Comparison of ENCODE assay signal across 12 cellular contexts in genomic region chr9:35717132-35717870, GRCh38. TPM values are rescaled to one million over a fixed set of nuclear protein-coding genes. Genes with fewer than 3 reads are reported as not detected.
DNase-seq lines count a peak whose midpoint lies in the region; ATAC-seq, FAIRE-seq and TF ChIP-seq lines count a peak whose summit lies in the region.
"Had no signal": no experiment of that assay in that cellular context is flagged by ENCODE, and none has a peak within 500 bp of the region (broad histone marks: within the 10 kb centered on the region; RNA-seq: fewer than 3 reads in every experiment).

No MANE protein-coding gene starts in this region.

- H3K4me3 ChIP-seq in GM12878 (no peak overlapping the region), esophagus muscularis mucosa (no peak overlapping the region), osteoblast (ENCODE audit: insufficient read depth, low read length) (no peak overlapping the region), aorta (ENCODE audit: low read length in 2 of 2) (no peak overlapping the region)
- H3K4me3 ChIP-seq: BLaER1 treated with 17β-estradiol and CSF1 and Interleukin-3, amounts not matched to agents 10 nM and 100 nM had no signal

- no peaks in the 10 kb centered on the region for H3K79me2 ChIP-seq in GM12878 (ENCODE audit: control insufficient read depth, insufficient read depth, low read length)
- peaks cover 68% of the 10 kb centered on the region for H3K79me2 ChIP-seq in osteoblast (ENCODE audit: insufficient read depth, low read length)

- intact Hi-C loops in GM12878 (cut with micrococcal nuclease; ENCODE audit: unreplicated experiment) (no loop called here), esophagus muscularis mucosa (cut with DNase I) (no loop called here), aorta (cut with DNase I) (no loop called here)

- TF ChIP-seq EP300 in GM12878 (IDR thresholded peaks at IDR 0.05; ENCODE audit: borderline replicate concordance in 1 of 2, control insufficient read depth in 1 of 2, low read depth in 2 of 2, low read length in 2 of 2) (no peak), esophagus muscularis mucosa (IDR thresholded peaks at IDR 0.05) (no peak)

- BruUV-seq in GM12878 (replicated peaks; lab: Mats Ljungman, UMichigan): TSS peak; percentile 13

- WGBS in GM12878 (ENCODE audit: insufficient coverage, insufficient replicate concordance, low lambda C conversion rate, missing lambda C conversion rate): 92% methylated on average over 14 of the region's 14 CpGs
- WGBS in esophagus muscularis mucosa: 86% methylated on average over 14 of the region's 14 CpGs
- 75 to 78% methylated on average over 14 of the region's 14 CpGs for WGBS in aorta, 2 donors

- SMC1A ChIA-PET in GM12878 (lab: Charles Lee; ENCODE audit: uncharacterized antibody, unreplicated experiment): interaction anchor here (0.8 to 1.2 kb wide), 2 partner anchors 13 to 56 kb away, joined by 3 read pairs; no protein-coding TSS in a partner anchor

- ATAC-seq in GM12878: no peak
- ATAC-seq in aorta (ENCODE audit: low FRiP score): no peak
- ATAC-seq in HG02981 (IDR thresholded peaks at IDR 0.05; ENCODE audit: unreplicated experiment): no peak
- ATAC-seq in foreskin keratinocyte: no peak
- ATAC-seq in GM19463 (IDR thresholded peaks at IDR 0.05; ENCODE audit: unreplicated experiment): no peak
- ATAC-seq: PC-3 had no signal

- H2AFZ ChIP-seq in GM12878 (ENCODE audit: control insufficient read depth, low read depth, low read length) (no peak overlapping the region), osteoblast (ENCODE audit: low read length) (no peak overlapping the region)

- H3K4me1 ChIP-seq in GM12878 (ENCODE audit: control insufficient read depth, insufficient read depth, low read length) (peaks cover 8% of the 10 kb centered on the region), esophagus muscularis mucosa (peaks cover 0 to 37% (median 26%) of the 10 kb centered on the region in 4 donors), osteoblast (ENCODE audit: insufficient read depth, low read length) (no peaks in the 10 kb centered on the region), aorta (ENCODE audit: control insufficient read depth in 1 of 2, insufficient read depth in 2 of 2, low read length in 2 of 2) (no peaks in the 10 kb centered on the region), foreskin keratinocyte (no peaks in the 10 kb centered on the region)

- H3K4me2 ChIP-seq in GM12878 (ENCODE audit: control insufficient read depth, insufficient read depth) (no peak overlapping the region), osteoblast (ENCODE audit: insufficient read depth, low read length) (no peak overlapping the region)

- no peak for TF ChIP-seq CTCF in GM12878 (IDR thresholded peaks at IDR 0.05 in 2 of 3, conservative IDR thresholded peaks at IDR 0.05 in 1 of 3; ENCODE audit: control insufficient read depth in 2 of 3, extremely low read depth in 1 of 3, insufficient read depth in 1 of 3, low read depth in 3 of 3, low read length in 3 of 3)
- TF ChIP-seq CTCF in esophagus muscularis mucosa (IDR thresholded peaks at IDR 0.05): no peak
- no peak for TF ChIP-seq CTCF in osteoblast (IDR thresholded peaks at IDR 0.05; ENCODE audit: extremely low read depth, low read depth, low read length)
- no peak for TF ChIP-seq CTCF in foreskin keratinocyte (conservative IDR thresholded peaks at IDR 0.05)

- CTCF ChIA-PET in GM12878 (lab: Yijun Ruan, JAX): interaction anchor here (1.1 to 6.9 kb wide), 4 partner anchors 10 to 21 kb away, joined by 3 to 41 read pairs (median 10); partner anchors contain the start of genes CREB3 and TLN1

- RAD21 ChIA-PET in GM12878 (lab: Charles Lee; ENCODE audit: unreplicated experiment): interaction anchor here (1.4 to 2.0 kb wide), 2 partner anchors 11 to 21 kb away, joined by 5 read pairs; no protein-coding TSS in a partner anchor

- H4K20me1 ChIP-seq in GM12878 (ENCODE audit: control insufficient read depth, insufficient read depth) (no peaks in the 10 kb centered on the region), osteoblast (ENCODE audit: insufficient read depth, low read length) (peaks cover 48% of the 10 kb centered on the region)

- H3K9me3 ChIP-seq in GM12878 (replicated peaks; ENCODE audit: control insufficient read depth, insufficient read depth, low read length): no peaks in the 10 kb centered on the region
- H3K9me3 ChIP-seq in esophagus muscularis mucosa: no peaks in the 10 kb centered on the region
- no peaks in the 10 kb centered on the region for H3K9me3 ChIP-seq in osteoblast (ENCODE audit: low read depth, low read length)
- H3K9me3 ChIP-seq in aorta (ENCODE audit: control insufficient read depth, low read length): no peaks in the 10 kb centered on the region
- H3K9me3 ChIP-seq: BLaER1 treated with 17β-estradiol and CSF1 and Interleukin-3, amounts not matched to agents 10 nM and 100 nM had no signal

- FAIRE-seq in GM12878 (lab: Jason Lieb, UNC): no peak

- DNase-seq in GM12878 (ENCODE audit: low read depth, low spot score): no peak
- DNase-seq in esophagus muscularis mucosa (ENCODE audit: extremely low spot score): no peak
- peak; percentile 54 for DNase-seq in osteoblast (ENCODE audit: insufficient read length, low spot score, missing footprints)
- DNase-seq in aorta: peak; percentile 33 to 47
- DNase-seq in foreskin keratinocyte: no peak
- DNase-seq: KG1, NCI-H1048, NCI-H446, PC-3 had no signal

- POLR2A ChIA-PET in GM12878 (lab: Charles Lee): interaction anchor here (1.9 kb wide), 1 partner anchor 56 kb away, joined by 4 read pairs; no protein-coding TSS in a partner anchor

- TF ChIP-seq RAD21 in GM12878 (IDR thresholded peaks at IDR 0.05; ENCODE audit: insufficient read depth, low read depth, low read length): no peak

- H3K27me3 ChIP-seq in GM12878 (replicated peaks in 1 of 2; ENCODE audit: control insufficient read depth in 2 of 2, insufficient read depth in 2 of 2, low read length in 1 of 2) (no peaks in the 10 kb centered on the region), esophagus muscularis mucosa (no peaks in the 10 kb centered on the region), osteoblast (ENCODE audit: insufficient read depth, low read length) (no peaks in the 10 kb centered on the region), aorta (ENCODE audit: control insufficient read depth in 1 of 2, insufficient read depth in 2 of 2, low read length in 1 of 2) (no peaks in the 10 kb centered on the region), foreskin keratinocyte (no peaks in the 10 kb centered on the region)
- H3K27me3 ChIP-seq: BLaER1 treated with 17β-estradiol and CSF1 and Interleukin-3, amounts not matched to agents 10 nM and 100 nM had no signal

- no peak overlapping the region for H3K9ac ChIP-seq in GM12878 (ENCODE audit: control insufficient read depth, insufficient read depth, low read length)

- H3K36me3 ChIP-seq in GM12878 (ENCODE audit: control insufficient read depth in 2 of 2, insufficient read depth in 2 of 2, low read length in 1 of 2): peaks cover 60 to 61% of the 10 kb centered on the region in 2 experiments
- H3K36me3 ChIP-seq in esophagus muscularis mucosa: peaks cover 98 to 100% (median 99%) of the 10 kb centered on the region in 4 donors
- peaks cover 100% of the 10 kb centered on the region for H3K36me3 ChIP-seq in osteoblast (ENCODE audit: insufficient read depth, low read length)
- peaks cover 21 to 59% of the 10 kb centered on the region in 2 donors for H3K36me3 ChIP-seq in aorta (ENCODE audit: control insufficient read depth in 1 of 2, insufficient read depth in 2 of 2, low read length in 1 of 2)

- H3K27ac ChIP-seq in GM12878 (ENCODE audit: control insufficient read depth, insufficient read depth): no peak overlapping the region
- H3K27ac ChIP-seq in esophagus muscularis mucosa (replicated peaks in 1 of 4): peak overlapping the region; percentile 71 to 98 (median 76)
- no peak overlapping the region for H3K27ac ChIP-seq in osteoblast (ENCODE audit: low read depth, low read length)
- no peak overlapping the region for H3K27ac ChIP-seq in aorta (ENCODE audit: low read depth in 1 of 2, low read length in 2 of 2)
- H3K27ac ChIP-seq in foreskin keratinocyte: no peak overlapping the region

- in situ Hi-C loops in GM12878 (cut with MboI): no loop called here

- TF ChIP-seq POLR2A in GM12878 (IDR thresholded peaks at IDR 0.05; ENCODE audit: low read depth, low read length): no peak; the same call in 1 of the 2 replicates
- no peak for TF ChIP-seq POLR2A in esophagus muscularis mucosa (IDR thresholded peaks at IDR 0.05; ENCODE audit: low read depth)

RNA-seq across cellular contexts. Expression of gene TLN1, which starts 14.7 kb away (rescaled TPM):
- 153 and 188 TPM in 2 replicates for total RNA-seq in GM12878 (2013; cell fraction: nucleolus; rRNA removed)
- total RNA-seq in GM12878 (2014; rRNA removed) (119 and 143 TPM in 2 replicates), GM12878 (2014; rRNA removed; fragmentation: Illumina TruSeq; extraction: Trizol) (49.5 and 61.0 TPM in 2 replicates), GM12878 (2021) (305 and 308 TPM in 2 replicates), esophagus muscularis mucosa (1,000 to 10,000 TPM in 3 of 4 donors, 100 to 1,000 TPM in 1; 934 to 1,435 (median 1,196) TPM), osteoblast (306 and 376 TPM in 2 replicates), aorta (1,000 to 10,000 TPM in 1 of 2 donors, 100 to 1,000 TPM in 1; 735 to 1,271 TPM), foreskin keratinocyte (153 and 173 TPM in 2 replicates)
- polyA plus RNA-seq in GM12878 (2011; ENCODE audit: low read depth): 68.0 TPM
- polyA plus RNA-seq in GM12878 (2011; rRNA removed) (30.2 and 69.8 TPM in 2 replicates), GM12878 (2014; fragmentation: Illumina TruSeq; extraction: Trizol) (57.6 and 73.4 TPM in 2 replicates), GM12878 (2014; fragmentation: Nextera tagmentation; extraction: Ambion mirVana) (10 to 100 TPM; 11.6 to 13.2 TPM), GM12878 (2014; rRNA removed) (70.3 and 109 TPM in 2 replicates), GM12878 (2016; fragmentation: Nextera tagmentation; extraction: Ambion mirVana) (10 to 100 TPM; 92.2 to 96.1 TPM), aorta (100 to 1,000 TPM; 160 to 382 TPM), foreskin keratinocyte (96.5 and 100 TPM in 2 replicates)
- 79.3 and 90.4 TPM in 2 replicates for polyA plus RNA-seq in GM12878 (2011; cell fraction: cytosol; rRNA removed)
- 131 and 170 TPM in 2 replicates for polyA plus RNA-seq in GM12878 (2011; cell fraction: nucleus; rRNA removed)
- polyA plus RNA-seq in GM12878 (2012): 118 and 152 TPM in 2 replicates
- polyA minus RNA-seq in GM12878 (2011; rRNA and poly(A)+ RNA removed): 205 and 277 TPM in 2 replicates
- 200 and 250 TPM in 2 replicates for polyA minus RNA-seq in GM12878 (2011; cell fraction: cytosol; rRNA and poly(A)+ RNA removed)
- 49.8 and 109 TPM in 2 replicates for polyA minus RNA-seq in GM12878 (2011; cell fraction: nucleus; rRNA and poly(A)+ RNA removed)

RNA-seq across cellular contexts. Expression of gene CREB3, which starts 15.2 kb away (rescaled TPM):
- 16.9 and 18.1 TPM in 2 replicates for total RNA-seq in GM12878 (2013; cell fraction: nucleolus; rRNA removed)
- total RNA-seq in GM12878 (2014; rRNA removed) (21.6 and 23.4 TPM in 2 replicates), GM12878 (2014; rRNA removed; fragmentation: Illumina TruSeq; extraction: Trizol) (18.1 and 18.3 TPM in 2 replicates), GM12878 (2021) (21.4 and 22.9 TPM in 2 replicates), esophagus muscularis mucosa (10 to 100 TPM; 65.6 to 97.3 (median 85.4) TPM), osteoblast (56.6 and 64.8 TPM in 2 replicates), aorta (10 to 100 TPM; 39.5 to 51.3 TPM), foreskin keratinocyte (40.2 and 44.1 TPM in 2 replicates)
- 19.5 TPM for polyA plus RNA-seq in GM12878 (2011; ENCODE audit: low read depth)
- polyA plus RNA-seq in GM12878 (2011; rRNA removed) (12.0 and 16.3 TPM in 2 replicates), GM12878 (2014; fragmentation: Illumina TruSeq; extraction: Trizol) (17.8 and 20.1 TPM in 2 replicates), GM12878 (2014; fragmentation: Nextera tagmentation; extraction: Ambion mirVana) (10 to 100 TPM in 1 of 2 experiments, 1 to 10 TPM in 1; 9.8 to 14.1 TPM), GM12878 (2014; rRNA removed) (19.5 and 20.6 TPM in 2 replicates), GM12878 (2016; fragmentation: Nextera tagmentation; extraction: Ambion mirVana) (10 to 100 TPM; 33.2 to 38.9 TPM), aorta (10 to 100 TPM; 46.2 to 62.0 TPM), foreskin keratinocyte (44.0 and 46.7 TPM in 2 replicates)
- 22.6 and 25.1 TPM in 2 replicates for polyA plus RNA-seq in GM12878 (2011; cell fraction: cytosol; rRNA removed)
- polyA plus RNA-seq in GM12878 (2011; cell fraction: nucleus; rRNA removed): 15.5 and 19.2 TPM in 2 replicates
- polyA plus RNA-seq in GM12878 (2012): 32.3 and 35.4 TPM in 2 replicates
- polyA minus RNA-seq in GM12878 (2011; rRNA and poly(A)+ RNA removed): 6.6 and 10.3 TPM in 2 replicates
- 4.9 and 5.5 TPM in 2 replicates for polyA minus RNA-seq in GM12878 (2011; cell fraction: cytosol; rRNA and poly(A)+ RNA removed)
- polyA minus RNA-seq in GM12878 (2011; cell fraction: nucleus; rRNA and poly(A)+ RNA removed): 6.8 and 9.7 TPM in 2 replicates

RNA-seq across cellular contexts. Expression of gene TPM2, which starts 27.6 kb away (rescaled TPM):
- 6.3 and 8.9 TPM in 2 replicates for total RNA-seq in GM12878 (2013; cell fraction: nucleolus; rRNA removed)
- total RNA-seq in GM12878 (2014; rRNA removed): 0.65 and 1.7 TPM in 2 replicates
- 0.81 and 0.88 TPM in 2 replicates for total RNA-seq in GM12878 (2014; rRNA removed; fragmentation: Illumina TruSeq; extraction: Trizol)
- 2.4 and 3.9 TPM in 2 replicates for total RNA-seq in GM12878 (2021)
- polyA plus RNA-seq in GM12878 (2011; ENCODE audit: low read depth): 3.6 TPM
- polyA plus RNA-seq in GM12878 (2011; rRNA removed): 8.7 and 9.3 TPM in 2 replicates
- 5.4 and 6.4 TPM in 2 replicates for polyA plus RNA-seq in GM12878 (2011; cell fraction: cytosol; rRNA removed)
- 28.6 and 30.5 TPM in 2 replicates for polyA plus RNA-seq in GM12878 (2011; cell fraction: nucleus; rRNA removed)
- polyA plus RNA-seq in GM12878 (2012): 7.0 and 7.5 TPM in 2 replicates
- polyA plus RNA-seq in GM12878 (2014; fragmentation: Illumina TruSeq; extraction: Trizol): 0.59 and 0.71 TPM in 2 replicates
- polyA plus RNA-seq in GM12878 (2014; fragmentation: Nextera tagmentation; extraction: Ambion mirVana): under 1 TPM; 0.11 to 0.13 TPM
- polyA plus RNA-seq in GM12878 (2014; rRNA removed): 2.3 and 2.5 TPM in 2 replicates
- polyA plus RNA-seq in GM12878 (2016; fragmentation: Nextera tagmentation; extraction: Ambion mirVana): 1 to 10 TPM in 1 of 2 experiments, under 1 TPM in 1; 0.83 to 1.3 TPM
- 1.4 and 2.5 TPM in 2 replicates for polyA minus RNA-seq in GM12878 (2011; rRNA and poly(A)+ RNA removed)
- 6.1 and 6.4 TPM in 2 replicates for polyA minus RNA-seq in GM12878 (2011; cell fraction: cytosol; rRNA and poly(A)+ RNA removed)
- polyA minus RNA-seq in GM12878 (2011; cell fraction: nucleus; rRNA and poly(A)+ RNA removed): 2.1 and 4.5 TPM in 2 replicates
- total RNA-seq in esophagus muscularis mucosa: over 10,000 TPM in 3 of 4 donors, 1,000 to 10,000 TPM in 1; 8,856 to 14,576 (median 12,022) TPM
- 911 and 946 TPM in 2 replicates for total RNA-seq in osteoblast
- 1,000 to 10,000 TPM; 1,614 to 5,973 TPM for total RNA-seq in aorta
- polyA plus RNA-seq in aorta: 1,000 to 10,000 TPM; 7,224 to 9,377 TPM
- 228 and 265 TPM in 2 replicates for total RNA-seq in foreskin keratinocyte
- 318 and 334 TPM in 2 replicates for polyA plus RNA-seq in foreskin keratinocyte

RNA-seq across cellular contexts. Expression of gene GBA2, which starts 31.7 kb away (rescaled TPM):
- 106 and 126 TPM in 2 replicates for total RNA-seq in GM12878 (2013; cell fraction: nucleolus; rRNA removed)
- total RNA-seq in GM12878 (2014; rRNA removed) (24.2 and 25.3 TPM in 2 replicates), GM12878 (2014; rRNA removed; fragmentation: Illumina TruSeq; extraction: Trizol) (18.6 and 23.4 TPM in 2 replicates), GM12878 (2021) (35.8 and 40.8 TPM in 2 replicates), esophagus muscularis mucosa (10 to 100 TPM; 44.0 to 67.8 (median 55.5) TPM), osteoblast (29.5 and 31.1 TPM in 2 replicates), aorta (10 to 100 TPM; 83.8 to 83.9 TPM), foreskin keratinocyte (26.9 and 27.2 TPM in 2 replicates)
- polyA plus RNA-seq in GM12878 (2011; ENCODE audit: low read depth): 22.2 TPM
- polyA plus RNA-seq in GM12878 (2011; rRNA removed) (35.1 and 44.0 TPM in 2 replicates), GM12878 (2014; fragmentation: Illumina TruSeq; extraction: Trizol) (33.0 and 36.1 TPM in 2 replicates), GM12878 (2014; fragmentation: Nextera tagmentation; extraction: Ambion mirVana) (10 to 100 TPM; 15.3 TPM), GM12878 (2014; rRNA removed) (45.1 and 48.8 TPM in 2 replicates), GM12878 (2016; fragmentation: Nextera tagmentation; extraction: Ambion mirVana) (10 to 100 TPM; 27.4 to 30.8 TPM), aorta (100 to 1,000 TPM in 1 of 2 donors, 10 to 100 TPM in 1; 18.5 to 122 TPM), foreskin keratinocyte (19.2 and 20.4 TPM in 2 replicates)
- 41.4 and 54.0 TPM in 2 replicates for polyA plus RNA-seq in GM12878 (2011; cell fraction: cytosol; rRNA removed)
- 261 and 281 TPM in 2 replicates for polyA plus RNA-seq in GM12878 (2011; cell fraction: nucleus; rRNA removed)
- polyA plus RNA-seq in GM12878 (2012): 29.4 and 33.7 TPM in 2 replicates
- polyA minus RNA-seq in GM12878 (2011; rRNA and poly(A)+ RNA removed): 45.0 and 53.6 TPM in 2 replicates
- polyA minus RNA-seq in GM12878 (2011; cell fraction: cytosol; rRNA and poly(A)+ RNA removed): 10.7 and 13.1 TPM in 2 replicates
- polyA minus RNA-seq in GM12878 (2011; cell fraction: nucleus; rRNA and poly(A)+ RNA removed): 48.5 and 85.3 TPM in 2 replicates

RNA-seq across cellular contexts. Expression of gene RGP1, which starts 31.8 kb away (rescaled TPM):
- total RNA-seq in GM12878 (2013; cell fraction: nucleolus; rRNA removed): 27.0 and 30.8 TPM in 2 replicates
- total RNA-seq in GM12878 (2014; rRNA removed): 7.6 and 8.3 TPM in 2 replicates
- total RNA-seq in GM12878 (2014; rRNA removed; fragmentation: Illumina TruSeq; extraction: Trizol): 7.1 and 7.3 TPM in 2 replicates
- total RNA-seq in GM12878 (2021): 13.7 and 14.9 TPM in 2 replicates
- 4.9 TPM for polyA plus RNA-seq in GM12878 (2011; ENCODE audit: low read depth)
- polyA plus RNA-seq in GM12878 (2011; rRNA removed): 11.5 and 13.7 TPM in 2 replicates
- polyA plus RNA-seq in GM12878 (2011; cell fraction: cytosol; rRNA removed): 10.3 and 11.3 TPM in 2 replicates
- 27.3 and 28.4 TPM in 2 replicates for polyA plus RNA-seq in GM12878 (2011; cell fraction: nucleus; rRNA removed)
- 7.4 and 7.7 TPM in 2 replicates for polyA plus RNA-seq in GM12878 (2012)
- polyA plus RNA-seq in GM12878 (2014; fragmentation: Illumina TruSeq; extraction: Trizol): 8.0 and 8.8 TPM in 2 replicates
- under 1 TPM; 0.44 to 0.89 TPM for polyA plus RNA-seq in GM12878 (2014; fragmentation: Nextera tagmentation; extraction: Ambion mirVana)
- 8.2 and 8.4 TPM in 2 replicates for polyA plus RNA-seq in GM12878 (2014; rRNA removed)
- 1 to 10 TPM; 3.4 to 3.6 TPM for polyA plus RNA-seq in GM12878 (2016; fragmentation: Nextera tagmentation; extraction: Ambion mirVana)
- 16.1 and 21.4 TPM in 2 replicates for polyA minus RNA-seq in GM12878 (2011; rRNA and poly(A)+ RNA removed)
- polyA minus RNA-seq in GM12878 (2011; cell fraction: cytosol; rRNA and poly(A)+ RNA removed): 5.6 and 6.5 TPM in 2 replicates
- 14.9 and 22.0 TPM in 2 replicates for polyA minus RNA-seq in GM12878 (2011; cell fraction: nucleus; rRNA and poly(A)+ RNA removed)
- 10 to 100 TPM; 22.0 to 31.8 (median 26.8) TPM for total RNA-seq in esophagus muscularis mucosa
- total RNA-seq in osteoblast: 16.5 and 18.5 TPM in 2 replicates
- 10 to 100 TPM; 30.0 to 32.4 TPM for total RNA-seq in aorta
- 10 to 100 TPM; 11.0 to 13.0 TPM for polyA plus RNA-seq in aorta
- 16.3 and 17.3 TPM in 2 replicates for total RNA-seq in foreskin keratinocyte
- 8.4 and 8.9 TPM in 2 replicates for polyA plus RNA-seq in foreskin keratinocyte

Comparison
In these comparisons a context has a peak if more than half of its experiments do, and no peak if none do; other contexts are left out.
1. DNase-seq: peak in osteoblast (single experiment) and aorta (2 of 2); none in GM12878 (single experiment), esophagus muscularis mucosa (single experiment) and foreskin keratinocyte (0 of 2).
2. H3K27ac ChIP-seq: peak in esophagus muscularis mucosa (4 of 4); none in GM12878 (single experiment), osteoblast (single experiment), aorta (0 of 2) and foreskin keratinocyte (single experiment).
3. RNA of gene TPM2, which starts 27.6 kb away (total RNA-seq): 8,856 to 14,576 TPM in esophagus muscularis mucosa, 1,614 to 5,973 TPM in aorta, 911 to 946 TPM in osteoblast and 228 to 265 TPM in foreskin keratinocyte; 0.65 to 8.9 TPM in GM12878; every median in the first group is over 10 times any median in the second.